ENCODE assay signal across 8 cellular contexts in genomic region chr17:15463363-15463762, GRCh38. TPM values are rescaled to one million over a fixed set of nuclear protein-coding genes. Genes with fewer than 3 reads are reported as not detected.
A peak's percentile ranks its signal among the peaks of the same experiment; 100 is the strongest.
DNase-seq lines count a peak whose midpoint lies in the region; ATAC-seq and TF ChIP-seq lines count a peak whose summit lies in the region.

No MANE protein-coding gene starts in this region.

- intact Hi-C loops in CD4-positive, alpha-beta memory T cell (cut with micrococcal nuclease) = no loop called here

- no peaks in the 10 kb centered on the region for H3K4me1 ChIP-seq in CD4-positive, alpha-beta memory T cell (ENCODE audit: insufficient read depth, low read length)

- no peaks in the 10 kb centered on the region for H3K27me3 Mint-ChIP-seq in CD4-positive, alpha-beta memory T cell

- no peak for ATAC-seq in HG03039 (IDR thresholded peaks at IDR 0.05; ENCODE audit: unreplicated experiment)

- no peaks in the 10 kb centered on the region for H3K9me3 ChIP-seq in CD4-positive, alpha-beta memory T cell (ENCODE audit: control insufficient read depth in 1 of 2, low read length in 2 of 2)

- H3K27me3 ChIP-seq in CD4-positive, alpha-beta memory T cell (ENCODE audit: insufficient read depth, low read length) = no peaks in the 10 kb centered on the region

- H3K9me3 Mint-ChIP-seq in CD4-positive, alpha-beta memory T cell = peaks cover 0 to 6% (median 0%) of the 10 kb centered on the region in 8 donors

- no peak overlapping the region for H3K4me3 ChIP-seq in cardiac fibroblast (replicated peaks in 1 of 2; ENCODE audit: low read depth in 2 of 2, low read length in 2 of 2)
- no peak overlapping the region for H3K4me3 ChIP-seq in CD4-positive, alpha-beta memory T cell (ENCODE audit: low read length in 2 of 2)

- DNase-seq in HEK293T (ENCODE audit: extremely low spot score) = peak; percentile 13
- peak; percentile 40 to 82 for DNase-seq in cardiac fibroblast (ENCODE audit: low read depth in 2 of 2)
- DNase-seq in islet precursor cell = peak; percentile 88
- peak; percentile 75 for DNase-seq in smooth muscle cell of the brain vasculature (ENCODE audit: low read depth, low spot score)
- no peak for DNase-seq in activated CD8-positive, alpha-beta memory T cell treated with anti-CD3 and anti-CD28 coated beads, Interleukin-2, amount 50 U/mL, for 48 hours
- no peak for DNase-seq in CD4-positive, alpha-beta memory T cell
- no peak for DNase-seq in NCI-H524 treated with DMSO at 0.1 percent for 48 hours (lab: John Stamatoyannopoulos, UW)

- no peaks in the 10 kb centered on the region for H3K36me3 ChIP-seq in CD4-positive, alpha-beta memory T cell (ENCODE audit: insufficient read depth, low read length)

- POLR2A ChIA-PET in HEK293T (lab: Yijun Ruan, JAX) = no interaction called here
- POLR2A ChIA-PET in CD4-positive, alpha-beta memory T cell (lab: Charles Lee; ENCODE audit: partially characterized antibody) = no interaction called here

- no peaks in the 10 kb centered on the region for H3K4me1 Mint-ChIP-seq in CD4-positive, alpha-beta memory T cell

- H3K4me3 Mint-ChIP-seq in CD4-positive, alpha-beta memory T cell = no peak overlapping the region

- H3K27ac ChIP-seq in CD4-positive, alpha-beta memory T cell (ENCODE audit: low read depth, low read length) = no peak overlapping the region

- H3K36me3 Mint-ChIP-seq in CD4-positive, alpha-beta memory T cell = peaks cover 21 to 41% of the 10 kb centered on the region in 2 donors

- no peak overlapping the region for H3K27ac Mint-ChIP-seq in CD4-positive, alpha-beta memory T cell

- TF ChIP-seq CTCF in cardiac fibroblast (IDR thresholded peaks at IDR 0.05; ENCODE audit: low read depth, low read length) = no peak

- CTCF ChIA-PET in HEK293T (lab: Yijun Ruan, JAX) = no interaction called here
- CTCF ChIA-PET in CD4-positive, alpha-beta memory T cell (lab: Charles Lee; ENCODE audit: partially characterized antibody) = interaction anchor here (0.6 kb wide), 1 partner anchor 40 kb away, joined by 3 read pairs; no protein-coding TSS in a partner anchor

TF ChIP-seq in HEK293T, 16 proteins besides CTCF, POLR2A, EP300 and RAD21:
- TF ChIP-seq BHLHE40 (IDR thresholded peaks at IDR 0.05; ENCODE audit: borderline replicate concordance) = no peak
- no peak for TF ChIP-seq CTBP1 (IDR thresholded peaks at IDR 0.05; ENCODE audit: borderline replicate concordance)
- TF ChIP-seq SP1 (IDR thresholded peaks at IDR 0.05) = no peak
- TF ChIP-seq FOXK2 (IDR thresholded peaks at IDR 0.05) = no peak
- TF ChIP-seq PKNOX1 (IDR thresholded peaks at IDR 0.05) = no peak
- TF ChIP-seq ZNF384 (IDR thresholded peaks at IDR 0.05) = no peak
- no peak for TF ChIP-seq NFRKB (IDR thresholded peaks at IDR 0.05)
- TF ChIP-seq HDGF (IDR thresholded peaks at IDR 0.05; ENCODE audit: borderline replicate concordance) = no peak
- no peak for TF ChIP-seq SUZ12 (IDR thresholded peaks at IDR 0.05)

RNA-seq across cellular contexts. Expression of gene CDRT4, which starts 4.1 kb away (rescaled TPM):
- total RNA-seq in CD4-positive, alpha-beta memory T cell = 10 to 100 TPM in 1 of 2 experiments, 1 to 10 TPM in 1; 9.6 to 17.3 TPM
- 1 to 10 TPM; 1.9 to 2.0 TPM for polyA plus RNA-seq in CD4-positive, alpha-beta memory T cell

Comparison
In these comparisons a context has a peak if more than half of its experiments do, and no peak if none do; other contexts are left out.
1. DNase-seq: peak in HEK293T (single experiment), cardiac fibroblast (2 of 2), islet precursor cell (single experiment) and smooth muscle cell of the brain vasculature (single experiment); none in activated CD8-positive, alpha-beta memory T cell treated with anti-CD3 and anti-CD28 coated beads, Interleukin-2, amount 50 U/mL, for 48 hours (single experiment), CD4-positive, alpha-beta memory T cell (0 of 5) and NCI-H524 treated with DMSO at 0.1 percent for 48 hours (single experiment).